ENCODE assay signal across 1 cellular context in genomic region chr17:13650096-13650675, GRCh38.
TF ChIP-seq lines count a peak whose summit lies in the region.

No MANE protein-coding gene starts in this region.

TF ChIP-seq in IMR-90, 13 proteins besides CTCF, POLR2A, EP300 and RAD21 (continued from another document):
- no peak for TF ChIP-seq ELK1 (IDR thresholded peaks at IDR 0.05; ENCODE audit: borderline replicate concordance, low read depth, low read length)
- TF ChIP-seq MAZ (IDR thresholded peaks at IDR 0.05; ENCODE audit: borderline replicate concordance, low read depth, low read length), result no peak
- no peak for TF ChIP-seq SMC3 (IDR thresholded peaks at IDR 0.05; ENCODE audit: low read depth, low read length)
